Comparison of ENCODE assay signal across 1 cellular context in the genomic region with DNA sequence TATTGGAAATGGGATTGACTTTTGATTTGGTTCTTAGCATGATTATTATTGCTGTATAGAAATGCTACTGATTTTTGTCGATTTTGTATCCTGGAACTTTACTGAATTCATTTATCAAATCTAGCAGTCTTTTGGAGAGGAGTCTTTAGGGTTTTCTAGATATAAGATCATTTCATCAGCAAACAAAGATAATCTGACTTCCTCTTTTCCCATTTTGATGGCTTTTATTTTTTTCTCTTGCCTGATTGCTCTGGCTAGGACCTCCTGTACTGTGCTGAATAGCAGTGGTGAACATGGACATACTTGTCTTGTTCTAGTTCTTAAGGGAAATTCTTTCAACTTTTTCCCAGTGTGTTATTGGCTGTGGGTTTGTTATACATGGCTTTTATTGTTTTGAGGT.
TF ChIP-seq lines count a peak whose summit lies in the region.

No MANE protein-coding gene starts in this region.

TF ChIP-seq in K562, 482 proteins besides CTCF, POLR2A, EP300 and RAD21 (continued from another document):
- TF ChIP-seq SMARCE1 (IDR thresholded peaks at IDR 0.05): peak; percentile 48; the same call in 1 of the 2 replicates
- no peak for TF ChIP-seq ERF (CRISPR knock-in tag; IDR thresholded peaks at IDR 0.05)
- TF ChIP-seq, protein P1, sequence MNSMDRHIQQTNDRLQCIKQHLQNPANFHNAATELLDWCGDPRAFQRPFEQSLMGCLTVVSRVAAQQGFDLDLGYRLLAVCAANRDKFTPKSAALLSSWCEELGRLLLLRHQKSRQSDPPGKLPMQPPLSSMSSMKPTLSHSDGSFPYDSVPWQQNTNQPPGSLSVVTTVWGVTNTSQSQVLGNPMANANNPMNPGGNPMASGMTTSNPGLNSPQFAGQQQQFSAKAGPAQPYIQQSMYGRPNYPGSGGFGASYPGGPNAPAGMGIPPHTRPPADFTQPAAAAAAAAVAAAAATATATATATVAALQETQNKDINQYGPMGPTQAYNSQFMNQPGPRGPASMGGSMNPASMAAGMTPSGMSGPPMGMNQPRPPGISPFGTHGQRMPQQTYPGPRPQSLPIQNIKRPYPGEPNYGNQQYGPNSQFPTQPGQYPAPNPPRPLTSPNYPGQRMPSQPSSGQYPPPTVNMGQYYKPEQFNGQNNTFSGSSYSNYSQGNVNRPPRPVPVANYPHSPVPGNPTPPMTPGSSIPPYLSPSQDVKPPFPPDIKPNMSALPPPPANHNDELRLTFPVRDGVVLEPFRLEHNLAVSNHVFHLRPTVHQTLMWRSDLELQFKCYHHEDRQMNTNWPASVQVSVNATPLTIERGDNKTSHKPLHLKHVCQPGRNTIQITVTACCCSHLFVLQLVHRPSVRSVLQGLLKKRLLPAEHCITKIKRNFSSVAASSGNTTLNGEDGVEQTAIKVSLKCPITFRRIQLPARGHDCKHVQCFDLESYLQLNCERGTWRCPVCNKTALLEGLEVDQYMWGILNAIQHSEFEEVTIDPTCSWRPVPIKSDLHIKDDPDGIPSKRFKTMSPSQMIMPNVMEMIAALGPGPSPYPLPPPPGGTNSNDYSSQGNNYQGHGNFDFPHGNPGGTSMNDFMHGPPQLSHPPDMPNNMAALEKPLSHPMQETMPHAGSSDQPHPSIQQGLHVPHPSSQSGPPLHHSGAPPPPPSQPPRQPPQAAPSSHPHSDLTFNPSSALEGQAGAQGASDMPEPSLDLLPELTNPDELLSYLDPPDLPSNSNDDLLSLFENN (IDR thresholded peaks at IDR 0.05; ENCODE audit: low read depth in 2 of 2, low read length in 2 of 2): no peak
- TF ChIP-seq ZNF79 (CRISPR knock-in tag; IDR thresholded peaks at IDR 0.05; ENCODE audit: low read depth): no peak
- no peak for TF ChIP-seq ZBTB17 (CRISPR knock-in tag; IDR thresholded peaks at IDR 0.05)
- TF ChIP-seq WHSC1 (IDR thresholded peaks at IDR 0.05; ENCODE audit: low read length): no peak
- TF ChIP-seq KAT7 (CRISPR knock-in tag; IDR thresholded peaks at IDR 0.05; ENCODE audit: borderline replicate concordance): no peak
- TF ChIP-seq SPI1 (IDR thresholded peaks at IDR 0.05; ENCODE audit: borderline replicate concordance, low read depth, low read length): peak; percentile 75
- TF ChIP-seq, protein P2, sequence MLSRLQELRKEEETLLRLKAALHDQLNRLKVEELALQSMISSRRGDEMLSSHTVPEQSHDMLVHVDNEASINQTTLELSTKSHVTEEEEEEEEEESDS (CRISPR knock-in tag; IDR thresholded peaks at IDR 0.05): no peak
- TF ChIP-seq ZNF12 (CRISPR knock-in tag; IDR thresholded peaks at IDR 0.05): no peak
- TF ChIP-seq ZNF143 (CRISPR knock-in tag; IDR thresholded peaks at IDR 0.05): no peak
- TF ChIP-seq SAFB2 (IDR thresholded peaks at IDR 0.05; ENCODE audit: borderline replicate concordance, low read depth, low read length, severe bottlenecking): no peak
- no peak for TF ChIP-seq FOXJ3 (CRISPR knock-in tag; IDR thresholded peaks at IDR 0.05)
- no peak for TF ChIP-seq FOS (IDR thresholded peaks at IDR 0.05; ENCODE audit: extremely low read depth, insufficient read length)
- TF ChIP-seq FOXA3 (CRISPR knock-in tag; conservative IDR thresholded peaks at IDR 0.05 in 1 of 2, IDR thresholded peaks at IDR 0.05 in 1 of 2): peak in 1 of 2 experiments; percentile 63; a peak in 2 of 4 replicates
- no peak for TF ChIP-seq CREBBP (IDR thresholded peaks at IDR 0.05; ENCODE audit: low read depth, low read length)
